1 cellular context compared by ENCODE assay signal in genomic region chr2:231713738-231714638, GRCh38.
TF ChIP-seq lines count a peak whose summit lies in the region.

No MANE protein-coding gene starts in this region.

TF ChIP-seq in HEK293, 187 proteins besides CTCF, POLR2A, EP300 and RAD21 (continued from another document and continues in another):
- TF ChIP-seq PRDM2 (tag by site-specific recombination; IDR thresholded peaks at IDR 0.05; ENCODE audit: borderline replicate concordance): no peak
- peak; percentile 80 for TF ChIP-seq ZEB2 (tag by site-specific recombination; IDR thresholded peaks at IDR 0.05)
- TF ChIP-seq ZNF629 (tag by site-specific recombination; IDR thresholded peaks at IDR 0.05): peak; percentile 83
- peak; percentile 55; the same call in 1 of the 2 replicates for TF ChIP-seq YY1 (tag by site-specific recombination; IDR thresholded peaks at IDR 0.05)
- 0 out of 2 replicates have a peak, but pooled peaks have one; percentile 29 for TF ChIP-seq YY2 (tag by site-specific recombination; IDR thresholded peaks at IDR 0.05)
- TF ChIP-seq TSHZ1 (tag by site-specific recombination; IDR thresholded peaks at IDR 0.05; ENCODE audit: borderline replicate concordance): no peak
- no peak for TF ChIP-seq ZNF404 (tag by site-specific recombination; IDR thresholded peaks at IDR 0.05)
- TF ChIP-seq ZNF423 (tag by site-specific recombination; IDR thresholded peaks at IDR 0.05): peak; percentile 91
- TF ChIP-seq ZNF157 (tag by site-specific recombination; IDR thresholded peaks at IDR 0.05): no peak
- peak; percentile 73 for TF ChIP-seq ZBTB44 (tag by site-specific recombination; IDR thresholded peaks at IDR 0.05)
- no peak for TF ChIP-seq ZNF530 (tag by site-specific recombination; IDR thresholded peaks at IDR 0.05; ENCODE audit: low read depth)
- peak; percentile 45; the same call in 1 of the 2 replicates for TF ChIP-seq SP7 (tag by site-specific recombination; IDR thresholded peaks at IDR 0.05)
- TF ChIP-seq ZBTB26 (tag by site-specific recombination; optimal IDR thresholded peaks at IDR 0.05): peak; percentile 18
- TF ChIP-seq ZNF544 (tag by site-specific recombination; IDR thresholded peaks at IDR 0.05): no peak
- TF ChIP-seq ZNF341 (tag by site-specific recombination; IDR thresholded peaks at IDR 0.05; ENCODE audit: low read depth): no peak
- peak; percentile 30; the same call in 1 of the 2 replicates for TF ChIP-seq ZNF654 (tag by site-specific recombination; IDR thresholded peaks at IDR 0.05; ENCODE audit: low read depth)
- peak; percentile 91 for TF ChIP-seq ZBTB48 (tag by site-specific recombination; IDR thresholded peaks at IDR 0.05)
- peak; percentile 69 for TF ChIP-seq ZBTB8A (tag by site-specific recombination; IDR thresholded peaks at IDR 0.05)
- 0 out of 2 replicates have a peak, but pooled peaks have one; percentile 37 for TF ChIP-seq ZNF76 (tag by site-specific recombination; IDR thresholded peaks at IDR 0.05; ENCODE audit: borderline replicate concordance, low read depth)
- TF ChIP-seq HIC1 (tag by site-specific recombination; IDR thresholded peaks at IDR 0.05): peak; percentile 94; the same call in 1 of the 2 replicates
- no peak for TF ChIP-seq ZFHX2 (tag by site-specific recombination; conservative IDR thresholded peaks at IDR 0.05)
- peak; percentile 64; the same call in 1 of the 2 replicates for TF ChIP-seq ZNF596 (tag by site-specific recombination; IDR thresholded peaks at IDR 0.05)
- TF ChIP-seq ZNF777 (tag by site-specific recombination; IDR thresholded peaks at IDR 0.05; ENCODE audit: borderline replicate concordance): no peak
- peak; percentile 59 for TF ChIP-seq ZNF843 (tag by site-specific recombination; IDR thresholded peaks at IDR 0.05)
- TF ChIP-seq ZBTB11 (tag by site-specific recombination; conservative IDR thresholded peaks at IDR 0.05; ENCODE audit: low read depth): no peak; the same call in 1 of the 2 replicates
- no peak for TF ChIP-seq ZNF560 (tag by site-specific recombination; IDR thresholded peaks at IDR 0.05; ENCODE audit: borderline replicate concordance)
- TF ChIP-seq ZNF16 (tag by site-specific recombination; IDR thresholded peaks at IDR 0.05; ENCODE audit: low read depth): no peak
- peak; percentile 61; the same call in 1 of the 2 replicates for TF ChIP-seq ZNF2 (tag by site-specific recombination; IDR thresholded peaks at IDR 0.05)
- TF ChIP-seq ZNF10 (tag by site-specific recombination; IDR thresholded peaks at IDR 0.05): 0 out of 2 replicates have a peak, but pooled peaks have one; percentile 14
- peak; percentile 54; the same call in 1 of the 2 replicates for TF ChIP-seq ZNF24 (tag by site-specific recombination; IDR thresholded peaks at IDR 0.05)
- TF ChIP-seq ZBTB6 (tag by site-specific recombination; IDR thresholded peaks at IDR 0.05): peak; percentile 56
- TF ChIP-seq ZNF501 (tag by site-specific recombination; IDR thresholded peaks at IDR 0.05): peak; percentile 82
- TF ChIP-seq ZNF704 (tag by site-specific recombination; IDR thresholded peaks at IDR 0.05): no peak
- peak; percentile 81 for TF ChIP-seq ZBTB17 (tag by site-specific recombination; IDR thresholded peaks at IDR 0.05)
- peak; percentile 68 for TF ChIP-seq ZXDB (tag by site-specific recombination; IDR thresholded peaks at IDR 0.05)
- TF ChIP-seq ZNF580 (tag by site-specific recombination; IDR thresholded peaks at IDR 0.05): no peak
